Comparison of ENCODE assay signal across 16 cellular contexts in genomic region chr5:14781106-14781505, GRCh38.
DNase-seq lines count a peak whose midpoint lies in the region; ATAC-seq and TF ChIP-seq lines count a peak whose summit lies in the region.
"Had no signal": no experiment of that assay in that cellular context is flagged by ENCODE, and none has a peak within 500 bp of the region (broad histone marks: within the 10 kb centered on the region; RNA-seq: fewer than 3 reads in every experiment).

No MANE protein-coding gene starts in this region.

- H2BK120ac ChIP-seq in IMR-90 (ENCODE audit: low read depth, low read length), result no peak overlapping the region

- dilution Hi-C loops in IMR-90 (cut with HindIII; ENCODE audit: low sequenced_read_pairs, unreplicated experiment), result no loop called here

- H3K18ac ChIP-seq in IMR-90 (ENCODE audit: low read depth, low read length), result no peak overlapping the region

- H3K4me2 ChIP-seq in IMR-90 (ENCODE audit: low read depth, low read length), result no peak overlapping the region

- H4K5ac ChIP-seq in IMR-90 (ENCODE audit: low read depth, low read length), result no peak overlapping the region

- H3K9me1 ChIP-seq in IMR-90 (ENCODE audit: insufficient read depth, low read length), result peaks cover 5% of the 10 kb centered on the region; the same call in 1 of the 2 replicates

- H2AK9ac ChIP-seq in IMR-90 (replicated peaks; ENCODE audit: low read depth, low read length, poor library complexity), result no peak overlapping the region

- H3K9me3 ChIP-seq in IMR-90 (ENCODE audit: control insufficient read depth, insufficient read depth, low read length), result peaks cover 5% of the 10 kb centered on the region
- H3K9me3 ChIP-seq: BE2C, SJSA1 had no signal

- no peaks in the 10 kb centered on the region for H3K27me3 ChIP-seq in IMR-90 (ENCODE audit: control insufficient read depth, insufficient read depth, low read length)
- H3K27me3 ChIP-seq: BE2C, SJSA1 had no signal

- TF ChIP-seq POLR2A in IMR-90 (IDR thresholded peaks at IDR 0.05; ENCODE audit: low read depth, low read length), result no peak

- H3K56ac ChIP-seq in IMR-90 (ENCODE audit: extremely low read depth, insufficient read depth, low read length), result no peak overlapping the region

- H3K4me3 ChIP-seq in GM12865 (ENCODE audit: low read depth, low read length) (no peak overlapping the region), IMR-90 (ENCODE audit: insufficient read depth, low read depth, low read length) (no peak overlapping the region)
- H3K4me3 ChIP-seq: lung, SJSA1 had no signal

- H4K91ac ChIP-seq in IMR-90 (ENCODE audit: insufficient read depth, low read depth, low read length), result no peak overlapping the region

- H3K27ac ChIP-seq in IMR-90 (ENCODE audit: insufficient read depth, low read length), result no peak overlapping the region
- H3K27ac ChIP-seq: SJSA1 had no signal

- no peak overlapping the region for H3K23ac ChIP-seq in IMR-90 (ENCODE audit: low read depth, low read length)

- no peak overlapping the region for H3K14ac ChIP-seq in IMR-90 (replicated peaks; ENCODE audit: low read depth, low read length)

- H3K4ac ChIP-seq in IMR-90 (ENCODE audit: low read depth, low read length), result no peak overlapping the region

- intact Hi-C loops in IMR-90 (cut with micrococcal nuclease), result no loop called here

- no peak overlapping the region for H2BK20ac ChIP-seq in IMR-90 (ENCODE audit: low read depth, low read length)

- CTCF ChIA-PET in IMR-90 (lab: Yijun Ruan, JAX), result no interaction called here

- DNase-seq in GM12865 (ENCODE audit: low read depth) (peak; percentile 24), IMR-90 (peak; percentile 18), kidney glomerular epithelial cell (lab: John Stamatoyannopoulos, UW) (peak; percentile 70), middle frontal gyrus (ENCODE audit: extremely low spot score, low spot score) (no peak), GM19240 (ENCODE audit: insufficient read length, low spot score) (no peak), CD1c-positive myeloid dendritic cell (ENCODE audit: extremely low spot score) (no peak), cerebellar cortex (ENCODE audit: low spot score) (no peak)
- DNase-seq: activated T-cell treated with anti-CD3 and anti-CD28 coated beads, Interleukin-2, amount 50 U/mL, for 24 hours; BE2C; endodermal cell; NCI-H1436 treated with DMSO at 0.1 percent for 48 hours; NCI-H748 treated with DMSO at 0.1 percent for 48 hours; nucleus accumbens had no signal

- H3K79me1 ChIP-seq in IMR-90 (ENCODE audit: low read depth in 1 of 2, low read length in 2 of 2), result no peaks in the 10 kb centered on the region; a peak in 3 of 4 replicates

- no peak overlapping the region for H2AK5ac ChIP-seq in IMR-90 (ENCODE audit: low read depth, low read length)

- POLR2A ChIA-PET in IMR-90 (lab: Charles Lee; ENCODE audit: unreplicated experiment), result no interaction called here

- no peaks in the 10 kb centered on the region for H3K4me1 ChIP-seq in IMR-90 (ENCODE audit: control insufficient read depth, insufficient read depth, low read length)
- H3K4me1 ChIP-seq: BE2C, SJSA1 had no signal

- H3K9ac ChIP-seq in IMR-90 (ENCODE audit: low read depth, low read length), result no peak overlapping the region

- H4K8ac ChIP-seq in IMR-90 (ENCODE audit: low read depth in 2 of 2, low read length in 2 of 2), result no peak overlapping the region

- WGBS in IMR-90 (ENCODE audit: extremely low coverage in 2 of 2, insufficient read length in 1 of 2), 2 experiments, result 65% methylated on average over 2 of the region's 5 CpGs; no CpG with 5 or more reads in 1 of the 2 experiments

- no peak overlapping the region for H2BK5ac ChIP-seq in IMR-90 (ENCODE audit: low read depth, low read length, poor library complexity, severe bottlenecking)

- H2BK15ac ChIP-seq in IMR-90 (ENCODE audit: low read depth, low read length), result no peak overlapping the region

- in situ Hi-C loops in IMR-90 (cut with MboI; ENCODE audit: low sequenced_read_pairs), result no loop called here

- TF ChIP-seq RAD21 in IMR-90 (IDR thresholded peaks at IDR 0.05; ENCODE audit: low read length), result no peak

- peak; percentile 61 for ATAC-seq in GM21576 (IDR thresholded peaks at IDR 0.05; ENCODE audit: unreplicated experiment)
- no peak for ATAC-seq in IMR-90 (ENCODE audit: low read depth)

- H2AFZ ChIP-seq in IMR-90 (replicated peaks; ENCODE audit: low read length, poor library complexity), result no peak overlapping the region

- TF ChIP-seq CTCF in GM12865 (IDR thresholded peaks at IDR 0.05; ENCODE audit: insufficient read depth, low read depth, low read length, missing control alignments), result no peak
- no peak for TF ChIP-seq CTCF in IMR-90 (conservative IDR thresholded peaks at IDR 0.05; ENCODE audit: low read depth, low read length)

- H3K36me3 ChIP-seq in IMR-90 (ENCODE audit: control insufficient read depth, insufficient read depth, low read length), result peaks cover 2% of the 10 kb centered on the region
- H3K36me3 ChIP-seq: BE2C, SJSA1 had no signal

- BruUV-seq in IMR-90 (replicated peaks; lab: Mats Ljungman, UMichigan), result no TSS peak

- H4K20me1 ChIP-seq in IMR-90 (ENCODE audit: insufficient read depth, low read length), result no peaks in the 10 kb centered on the region

TF ChIP-seq in IMR-90, 13 proteins besides CTCF, POLR2A, EP300 and RAD21:
- TF ChIP-seq, protein P1, sequence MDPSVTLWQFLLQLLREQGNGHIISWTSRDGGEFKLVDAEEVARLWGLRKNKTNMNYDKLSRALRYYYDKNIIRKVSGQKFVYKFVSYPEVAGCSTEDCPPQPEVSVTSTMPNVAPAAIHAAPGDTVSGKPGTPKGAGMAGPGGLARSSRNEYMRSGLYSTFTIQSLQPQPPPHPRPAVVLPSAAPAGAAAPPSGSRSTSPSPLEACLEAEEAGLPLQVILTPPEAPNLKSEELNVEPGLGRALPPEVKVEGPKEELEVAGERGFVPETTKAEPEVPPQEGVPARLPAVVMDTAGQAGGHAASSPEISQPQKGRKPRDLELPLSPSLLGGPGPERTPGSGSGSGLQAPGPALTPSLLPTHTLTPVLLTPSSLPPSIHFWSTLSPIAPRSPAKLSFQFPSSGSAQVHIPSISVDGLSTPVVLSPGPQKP (IDR thresholded peaks at IDR 0.05; ENCODE audit: borderline replicate concordance, low read depth, low read length), result no peak
- no peak for TF ChIP-seq SMC3 (IDR thresholded peaks at IDR 0.05; ENCODE audit: low read depth, low read length)
- TF ChIP-seq CEBPB (IDR thresholded peaks at IDR 0.05; ENCODE audit: low read depth, low read length), result no peak
- no peak for TF ChIP-seq FOS (IDR thresholded peaks at IDR 0.05; ENCODE audit: low read depth, low read length)
- TF ChIP-seq MXI1 (IDR thresholded peaks at IDR 0.05; ENCODE audit: borderline replicate concordance, low read depth, low read length), result no peak
- TF ChIP-seq, protein P2, sequence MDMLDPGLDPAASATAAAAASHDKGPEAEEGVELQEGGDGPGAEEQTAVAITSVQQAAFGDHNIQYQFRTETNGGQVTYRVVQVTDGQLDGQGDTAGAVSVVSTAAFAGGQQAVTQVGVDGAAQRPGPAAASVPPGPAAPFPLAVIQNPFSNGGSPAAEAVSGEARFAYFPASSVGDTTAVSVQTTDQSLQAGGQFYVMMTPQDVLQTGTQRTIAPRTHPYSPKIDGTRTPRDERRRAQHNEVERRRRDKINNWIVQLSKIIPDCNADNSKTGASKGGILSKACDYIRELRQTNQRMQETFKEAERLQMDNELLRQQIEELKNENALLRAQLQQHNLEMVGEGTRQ (IDR thresholded peaks at IDR 0.05; ENCODE audit: low read depth, low read length), result no peak
- no peak for TF ChIP-seq BHLHE40 (IDR thresholded peaks at IDR 0.05; ENCODE audit: low read depth, low read length)
- TF ChIP-seq MAZ (IDR thresholded peaks at IDR 0.05; ENCODE audit: borderline replicate concordance, low read depth, low read length), result no peak
- no peak for TF ChIP-seq NFE2L2 (IDR thresholded peaks at IDR 0.05; ENCODE audit: low read depth, low read length)

Comparison
In these comparisons a context has a peak if more than half of its experiments do, and no peak if none do; other contexts are left out.
1. DNase-seq: peak in GM12865 (single experiment), IMR-90 (single experiment) and kidney glomerular epithelial cell (single experiment); none in middle frontal gyrus (single experiment), GM19240 (single experiment), CD1c-positive myeloid dendritic cell (single experiment) and cerebellar cortex (single experiment).